Comparison of ENCODE assay signal across 8 cellular contexts in the genomic region with DNA sequence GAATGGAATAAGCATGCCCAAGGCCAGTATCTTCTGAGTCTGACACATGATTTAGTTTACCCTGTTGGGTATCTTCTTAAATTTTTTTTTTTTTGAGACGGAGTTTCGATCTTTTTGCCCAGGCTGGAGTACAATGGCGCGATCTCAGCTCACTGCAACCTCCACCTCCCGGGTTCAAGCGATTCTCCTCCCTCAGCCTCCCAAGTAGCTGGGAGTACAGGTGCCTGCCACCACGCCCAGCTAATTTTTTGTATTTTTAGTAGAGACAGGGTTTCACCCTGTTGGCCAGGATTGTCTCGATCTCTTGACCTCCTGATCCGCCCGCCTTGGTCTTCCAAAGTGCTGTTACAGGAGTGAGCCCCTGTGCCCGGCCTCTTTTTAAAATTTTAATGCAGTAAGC. TPM values are rescaled to one million over a fixed set of nuclear protein-coding genes. Genes with fewer than 3 reads are reported as not detected.
DNase-seq lines count a peak whose midpoint lies in the region; ATAC-seq and TF ChIP-seq lines count a peak whose summit lies in the region.
"Not testable (repeated sequence)": the region's sequence is repeated elsewhere in the genome, so short reads cannot be mapped to it uniquely, and the experiment has no call there.

No MANE protein-coding gene starts in this region.

- dilution Hi-C loops in IMR-90 (cut with HindIII; ENCODE audit: low sequenced_read_pairs, unreplicated experiment), result not testable (repeated sequence)

- not testable (repeated sequence) for H3K79me1 ChIP-seq in IMR-90 (ENCODE audit: low read depth in 1 of 2, low read length in 2 of 2)

- H3K9ac ChIP-seq in IMR-90 (ENCODE audit: low read depth, low read length); duodenal mucosa (ENCODE audit: low read depth in 1 of 2, low read length in 2 of 2): not testable (repeated sequence)
- H3K9ac ChIP-seq in subcutaneous abdominal adipose tissue (ENCODE audit: low read length in 5 of 5), result peak overlapping the region in 2 of 5 donors; percentile 97 to 99

- not testable (repeated sequence) for H3K14ac ChIP-seq in IMR-90 (replicated peaks; ENCODE audit: low read depth, low read length)

- peaks cover 63% of the 10 kb centered on the region for H4K20me1 ChIP-seq in IMR-90 (ENCODE audit: insufficient read depth, low read length)

- H2AK5ac ChIP-seq in IMR-90 (ENCODE audit: low read depth, low read length), result not testable (repeated sequence)

- CTCF ChIA-PET in CD4-positive, alpha-beta T cell (lab: Charles Lee), result interaction anchor here (2.2 kb wide), 1 partner anchor 51 kb away, joined by 8 read pairs; a partner anchor contains a TSS
- CTCF ChIA-PET in IMR-90 (lab: Yijun Ruan, JAX); T-cell (lab: Charles Lee): not testable (repeated sequence)
- CTCF ChIA-PET in activated naive CD4-positive, alpha-beta T cell treated with anti-CD3 and anti-CD28 coated beads, Interleukin-2, amount 10 ng/mL, durations not matched to agents 7 days and 5 days (lab: Charles Lee), result interaction anchor here (1.6 kb wide), 1 partner anchor 57 kb away, joined by 6 read pairs; no protein-coding TSS in a partner anchor

- not testable (repeated sequence) for ATAC-seq in CD4-positive, alpha-beta T cell (ENCODE audit: poor library complexity); IMR-90 (ENCODE audit: low read depth); T-cell (replicated peaks in 1 of 4)

- not testable (repeated sequence) for H3K9me3 Mint-ChIP-seq in CD4-positive, alpha-beta T cell; T-cell; activated naive CD4-positive, alpha-beta T cell treated with anti-CD3 and anti-CD28 coated beads, Interleukin-2, amount 10 ng/mL, durations not matched to agents 7 days and 5 days; neural crest cell

- BruUV-seq in IMR-90 (replicated peaks; lab: Mats Ljungman, UMichigan), result TSS peak; percentile 8

- H3K9me3 ChIP-seq in CD4-positive, alpha-beta T cell (ENCODE audit: control insufficient read depth, low read length); IMR-90 (ENCODE audit: control insufficient read depth, insufficient read depth, low read length); duodenal mucosa (ENCODE audit: control insufficient read depth in 1 of 2, low read length in 2 of 2); subcutaneous abdominal adipose tissue (ENCODE audit: control insufficient read depth in 5 of 5, low read length in 5 of 5): not testable (repeated sequence)

- H3K27me3 Mint-ChIP-seq in CD4-positive, alpha-beta T cell; T-cell; activated naive CD4-positive, alpha-beta T cell treated with anti-CD3 and anti-CD28 coated beads, Interleukin-2, amount 10 ng/mL, durations not matched to agents 7 days and 5 days; neural crest cell (ENCODE audit: low read depth): not testable (repeated sequence)

- not testable (repeated sequence) for H3K4me3 ChIP-seq in IMR-90 (ENCODE audit: insufficient read depth, low read depth, low read length); subcutaneous abdominal adipose tissue (ENCODE audit: low read depth in 1 of 5, low read length in 5 of 5)
- H3K4me3 ChIP-seq in duodenal mucosa (ENCODE audit: low read depth in 1 of 2, low read length in 2 of 2) (peak overlapping the region; percentile 89 to 95), iPS-11a (ENCODE audit: low read depth, low read length) (peak overlapping the region; percentile 95)

- not testable (repeated sequence) for TF ChIP-seq POLR2A in IMR-90 (IDR thresholded peaks at IDR 0.05; ENCODE audit: low read depth, low read length)

- H3K9me1 ChIP-seq in IMR-90 (ENCODE audit: insufficient read depth, low read length), result not testable (repeated sequence)

- not testable (repeated sequence) for H4K91ac ChIP-seq in IMR-90 (ENCODE audit: insufficient read depth, low read depth, low read length)

- WGBS in IMR-90 (ENCODE audit: extremely low coverage in 2 of 2, insufficient read length in 1 of 2), 2 experiments, result 100% methylated on average over 1 of the region's 11 CpGs; no CpG with 5 or more reads in 1 of the 2 experiments

- peak overlapping the region; percentile 38; the same call in 1 of the 2 replicates for H3K4me2 ChIP-seq in IMR-90 (ENCODE audit: low read depth, low read length)

- H4K5ac ChIP-seq in IMR-90 (ENCODE audit: low read depth, low read length), result not testable (repeated sequence)

- POLR2A ChIA-PET in CD4-positive, alpha-beta T cell (lab: Charles Lee), result interaction anchor here (1.0 to 2.1 kb wide), 2 partner anchors 9 to 11 kb away, joined by 4 to 13 read pairs; no protein-coding TSS in a partner anchor
- POLR2A ChIA-PET in IMR-90 (lab: Charles Lee; ENCODE audit: unreplicated experiment), result not testable (repeated sequence)
- POLR2A ChIA-PET in T-cell (lab: Charles Lee), result interaction anchor here in 1 of 2 donors (0.7 kb wide), 1 partner anchor 16 kb away, joined by 3 read pairs; no protein-coding TSS in a partner anchor

- not testable (repeated sequence) for H3K27me3 ChIP-seq in CD4-positive, alpha-beta T cell (ENCODE audit: control insufficient read depth, insufficient read depth, low read length); IMR-90 (ENCODE audit: control insufficient read depth, insufficient read depth, low read length); duodenal mucosa (ENCODE audit: control insufficient read depth in 1 of 2, insufficient read depth in 2 of 2, low read length in 2 of 2); subcutaneous abdominal adipose tissue (ENCODE audit: control insufficient read depth in 5 of 5, insufficient read depth in 4 of 5, low read length in 5 of 5)

- not testable (repeated sequence) for TF ChIP-seq RAD21 in IMR-90 (IDR thresholded peaks at IDR 0.05; ENCODE audit: low read length)

- H3K23ac ChIP-seq in IMR-90 (ENCODE audit: low read depth, low read length), result not testable (repeated sequence)

- H3K4me1 Mint-ChIP-seq in CD4-positive, alpha-beta T cell (ENCODE audit: low read depth), result peaks cover 49% of the 10 kb centered on the region
- H3K4me1 Mint-ChIP-seq in T-cell, result peaks cover 46 to 62% (median 57%) of the 10 kb centered on the region in 3 donors
- H3K4me1 Mint-ChIP-seq in activated naive CD4-positive, alpha-beta T cell treated with anti-CD3 and anti-CD28 coated beads, Interleukin-2, amount 10 ng/mL, durations not matched to agents 7 days and 5 days, result peaks cover 56% of the 10 kb centered on the region
- peaks cover 50% of the 10 kb centered on the region for H3K4me1 Mint-ChIP-seq in neural crest cell

- peak overlapping the region; percentile 100 for H3K27ac Mint-ChIP-seq in CD4-positive, alpha-beta T cell
- peak overlapping the region; percentile 19 to 97 for H3K27ac Mint-ChIP-seq in T-cell
- H3K27ac Mint-ChIP-seq in activated naive CD4-positive, alpha-beta T cell treated with anti-CD3 and anti-CD28 coated beads, Interleukin-2, amount 10 ng/mL, durations not matched to agents 7 days and 5 days; neural crest cell (ENCODE audit: unreplicated experiment): not testable (repeated sequence)

- H2BK20ac ChIP-seq in IMR-90 (ENCODE audit: low read depth, low read length), result not testable (repeated sequence)

- not testable (repeated sequence) for H2BK15ac ChIP-seq in IMR-90 (ENCODE audit: low read depth, low read length)

- H3K18ac ChIP-seq in IMR-90 (ENCODE audit: low read depth, low read length), result not testable (repeated sequence)

- intact Hi-C loops in CD4-positive, alpha-beta T cell (cut with DNase I, micrococcal nuclease), result loop anchor here in 1 of 2 experiments (5.0 kb wide), 4 partner anchors 57 to 1462 kb away; a partner anchor contains a TSS
- intact Hi-C loops in IMR-90 (cut with micrococcal nuclease), result not testable (repeated sequence)

- not testable (repeated sequence) for H2BK5ac ChIP-seq in IMR-90 (ENCODE audit: low read depth, low read length, poor library complexity, severe bottlenecking)

- TF ChIP-seq CTCF in CD4-positive, alpha-beta T cell (IDR thresholded peaks at IDR 0.05); IMR-90 (conservative IDR thresholded peaks at IDR 0.05; ENCODE audit: low read depth, low read length); neural crest cell (conservative IDR thresholded peaks at IDR 0.05): not testable (repeated sequence)

- H3K4ac ChIP-seq in IMR-90 (ENCODE audit: low read depth, low read length), result not testable (repeated sequence)

- not testable (repeated sequence) for H3K4me1 ChIP-seq in IMR-90 (ENCODE audit: control insufficient read depth, insufficient read depth, low read length)
- H3K4me1 ChIP-seq in duodenal mucosa (ENCODE audit: control insufficient read depth in 1 of 2, insufficient read depth in 2 of 2, low read length in 2 of 2) (peaks cover 33 to 34% of the 10 kb centered on the region in 2 donors), subcutaneous abdominal adipose tissue (ENCODE audit: control insufficient read depth in 5 of 5, insufficient read depth in 5 of 5, low read length in 5 of 5) (peaks cover 4 to 63% (median 61%) of the 10 kb centered on the region in 5 donors)

- not testable (repeated sequence) for H4K8ac ChIP-seq in IMR-90 (ENCODE audit: low read depth in 2 of 2, low read length in 2 of 2)

- H3K36me3 Mint-ChIP-seq in CD4-positive, alpha-beta T cell (ENCODE audit: low read depth), result peaks cover 49% of the 10 kb centered on the region
- H3K36me3 Mint-ChIP-seq in T-cell, result not testable (repeated sequence)
- H3K36me3 Mint-ChIP-seq in activated naive CD4-positive, alpha-beta T cell treated with anti-CD3 and anti-CD28 coated beads, Interleukin-2, amount 10 ng/mL, durations not matched to agents 7 days and 5 days, result peaks cover 30% of the 10 kb centered on the region
- H3K36me3 Mint-ChIP-seq in neural crest cell (ENCODE audit: low read depth), result peaks cover 20% of the 10 kb centered on the region

- in situ Hi-C loops in IMR-90 (cut with MboI; ENCODE audit: low sequenced_read_pairs), result not testable (repeated sequence)

- not testable (repeated sequence) for H3K56ac ChIP-seq in IMR-90 (ENCODE audit: extremely low read depth, insufficient read depth, low read length)

- H2BK120ac ChIP-seq in IMR-90 (ENCODE audit: low read depth, low read length), result not testable (repeated sequence)

- not testable (repeated sequence) for H3K36me3 ChIP-seq in IMR-90 (ENCODE audit: control insufficient read depth, insufficient read depth, low read length); duodenal mucosa (ENCODE audit: control insufficient read depth in 1 of 2, insufficient read depth in 2 of 2, low read length in 2 of 2); subcutaneous abdominal adipose tissue (ENCODE audit: control insufficient read depth in 5 of 5, insufficient read depth in 5 of 5, low read length in 5 of 5)

- H3K27ac ChIP-seq in CD4-positive, alpha-beta T cell (ENCODE audit: low read depth, low read length); IMR-90 (ENCODE audit: insufficient read depth, low read length); duodenal mucosa (ENCODE audit: low read depth, low read length): not testable (repeated sequence)
- peak overlapping the region; percentile 99 for H3K27ac ChIP-seq in subcutaneous abdominal adipose tissue (ENCODE audit: low read depth, low read length)

- H3K4me3 Mint-ChIP-seq in CD4-positive, alpha-beta T cell, result peak overlapping the region; percentile 95
- H3K4me3 Mint-ChIP-seq in T-cell (peak overlapping the region; percentile 96 to 100 (median 98)), neural crest cell (peak overlapping the region; percentile 99)
- peak overlapping the region; percentile 97 for H3K4me3 Mint-ChIP-seq in activated naive CD4-positive, alpha-beta T cell treated with anti-CD3 and anti-CD28 coated beads, Interleukin-2, amount 10 ng/mL, durations not matched to agents 7 days and 5 days

- DNase-seq in CD4-positive, alpha-beta T cell; IMR-90; T-cell; activated naive CD4-positive, alpha-beta T cell treated with anti-CD3 and anti-CD28 coated beads, Interleukin-2, amount 10 ng/mL, durations not matched to agents 7 days and 5 days; neural crest cell (ENCODE audit: low read depth, low spot score): not testable (repeated sequence)

- H2AK9ac ChIP-seq in IMR-90 (replicated peaks; ENCODE audit: low read depth, low read length, poor library complexity), result not testable (repeated sequence)

- not testable (repeated sequence) for H2AFZ ChIP-seq in IMR-90 (replicated peaks; ENCODE audit: low read length, poor library complexity)

RNA-seq across cellular contexts. Expression of a gene that starts 2.8 kb away (rescaled TPM):
- 100 to 1,000 TPM; 107 TPM for total RNA-seq in CD4-positive, alpha-beta T cell
- total RNA-seq in IMR-90 (2012; rRNA removed), result 253 and 266 TPM in 2 replicates
- polyA plus RNA-seq in IMR-90 (2012; rRNA removed), result 107 and 127 TPM in 2 replicates
- 46.8 and 91.7 TPM in 2 replicates for polyA plus RNA-seq in IMR-90 (2012; cell fraction: cytosol; rRNA removed)
- 71.0 and 99.2 TPM in 2 replicates for polyA plus RNA-seq in IMR-90 (2012; cell fraction: nucleus; rRNA removed; ENCODE audit: low replicate concordance)
- 100 to 1,000 TPM; 106 to 148 (median 143) TPM for total RNA-seq in T-cell
- 383 and 396 TPM in 2 replicates for total RNA-seq in neural crest cell

RNA-seq across cellular contexts. Expression of a gene that starts 51.1 kb away (rescaled TPM):
- 10 to 100 TPM; 50.1 to 55.6 TPM for total RNA-seq in CD4-positive, alpha-beta T cell
- total RNA-seq in IMR-90 (2012; rRNA removed) (31.9 and 34.8 TPM in 2 replicates), T-cell (10 to 100 TPM; 55.0 to 84.0 (median 73.5) TPM), neural crest cell (70.8 and 73.2 TPM in 2 replicates)
- polyA plus RNA-seq in IMR-90 (2012; rRNA removed), result 28.0 and 28.1 TPM in 2 replicates
- 13.6 and 19.4 TPM in 2 replicates for polyA plus RNA-seq in IMR-90 (2012; cell fraction: cytosol; rRNA removed)
- 37.8 and 53.4 TPM in 2 replicates for polyA plus RNA-seq in IMR-90 (2012; cell fraction: nucleus; rRNA removed; ENCODE audit: low replicate concordance)
